Comparison of ENCODE assay signal across 12 cellular contexts in the genomic region with DNA sequence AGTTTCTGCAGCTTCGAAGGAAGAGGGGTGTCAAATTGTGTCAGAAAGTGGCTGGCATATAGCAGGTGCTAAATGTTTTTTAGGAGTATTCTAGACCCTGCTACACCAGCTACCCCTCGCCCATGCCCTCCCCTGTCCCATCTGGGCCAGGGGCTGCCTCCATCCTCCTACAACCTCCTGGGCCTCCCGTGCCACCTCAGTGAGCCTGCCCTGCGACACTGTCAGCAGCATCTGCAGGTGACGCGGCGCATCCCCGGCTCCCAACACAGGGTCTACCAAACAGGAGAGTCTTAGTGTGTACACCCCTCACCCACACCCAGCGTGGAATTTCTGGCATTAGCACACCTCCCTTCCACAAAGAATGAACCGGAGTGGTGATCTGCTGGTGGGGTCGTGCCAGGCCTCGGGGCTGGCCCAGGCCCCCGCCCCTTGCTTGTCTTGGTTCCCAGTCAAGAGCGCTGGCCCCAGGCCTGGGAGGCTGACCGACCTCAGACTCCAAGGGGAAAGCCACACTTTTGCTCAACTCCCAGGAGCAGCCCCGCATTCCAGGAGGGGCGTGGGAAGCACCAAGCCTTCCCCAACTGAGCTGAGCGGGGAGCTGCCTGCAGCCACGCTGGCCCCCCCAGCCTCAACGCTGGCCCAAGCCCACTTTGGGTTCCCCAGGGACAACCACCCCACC. TPM values are rescaled to one million over a fixed set of nuclear protein-coding genes. Genes with fewer than 3 reads are reported as not detected.
A peak's percentile ranks its signal among the peaks of the same experiment; 100 is the strongest.
DNase-seq lines count a peak whose midpoint lies in the region; ATAC-seq and TF ChIP-seq lines count a peak whose summit lies in the region.
"Had no signal": no experiment of that assay in that cellular context is flagged by ENCODE, and none has a peak within 500 bp of the region (broad histone marks: within the 10 kb centered on the region; RNA-seq: fewer than 3 reads in every experiment).

No MANE protein-coding gene starts in this region.

- peak overlapping the region; percentile 97 for H3K4me3 Mint-ChIP-seq in central memory CD8-positive, alpha-beta T cell
- H3K4me3 Mint-ChIP-seq in stimulated activated effector memory CD8-positive, alpha-beta T cell treated with anti-CD3 and anti-CD28 coated beads, Interleukin-12 subunit alpha, Interleukin-12 subunit beta, amount 100 ng/mL, for 72 hours = peak overlapping the region; percentile 88

- TF ChIP-seq RAD21 in liver (IDR thresholded peaks at IDR 0.05) = no peak

- H3K27ac ChIP-seq in liver (ENCODE audit: low read depth in 1 of 2, low read length in 2 of 2) = peak overlapping the region; percentile 52 to 53
- H3K27ac ChIP-seq: brain microvascular endothelial cell had no signal

- no peaks in the 10 kb centered on the region for H3K9me3 Mint-ChIP-seq in central memory CD8-positive, alpha-beta T cell
- H3K9me3 Mint-ChIP-seq in stimulated activated effector memory CD8-positive, alpha-beta T cell treated with anti-CD3 and anti-CD28 coated beads, Interleukin-12 subunit alpha, Interleukin-12 subunit beta, amount 100 ng/mL, for 72 hours = no peaks in the 10 kb centered on the region
- H3K9me3 Mint-ChIP-seq: stimulated activated naive B cell treated with anti-CD40 and anti-IgM and Interleukin-4, amounts not matched to agents 10 μg/mL and 1 μg/mL and 100 μg/mL, for 72 hours had no signal

- H3K27ac Mint-ChIP-seq in central memory CD8-positive, alpha-beta T cell (ENCODE audit: low read depth) = no peak overlapping the region
- peak overlapping the region; percentile 45 for H3K27ac Mint-ChIP-seq in stimulated activated effector memory CD8-positive, alpha-beta T cell treated with anti-CD3 and anti-CD28 coated beads, Interleukin-12 subunit alpha, Interleukin-12 subunit beta, amount 100 ng/mL, for 72 hours

- ATAC-seq in central memory CD8-positive, alpha-beta T cell (replicated peaks; ENCODE audit: extremely low read depth, poor library complexity, severe bottlenecking) = no peak
- no peak for ATAC-seq in stimulated activated effector memory CD8-positive, alpha-beta T cell treated with anti-CD3 and anti-CD28 coated beads, Interleukin-12 subunit alpha, Interleukin-12 subunit beta, amount 100 ng/mL, for 72 hours
- ATAC-seq in HG03571 (IDR thresholded peaks at IDR 0.05; ENCODE audit: unreplicated experiment) = no peak
- no peak for ATAC-seq in HG02623 (IDR thresholded peaks at IDR 0.05; ENCODE audit: unreplicated experiment)

- no peak for TF ChIP-seq CTCF in liver (IDR thresholded peaks at IDR 0.05; ENCODE audit: low read depth, low read length, missing input control)

- WGBS in liver = 80% methylated on average over 20 of the region's 20 CpGs

- peaks cover 7% of the 10 kb centered on the region for H3K27me3 Mint-ChIP-seq in central memory CD8-positive, alpha-beta T cell

- H3K4me1 Mint-ChIP-seq in central memory CD8-positive, alpha-beta T cell = peaks cover 16% of the 10 kb centered on the region
- peaks cover 19% of the 10 kb centered on the region for H3K4me1 Mint-ChIP-seq in stimulated activated effector memory CD8-positive, alpha-beta T cell treated with anti-CD3 and anti-CD28 coated beads, Interleukin-12 subunit alpha, Interleukin-12 subunit beta, amount 100 ng/mL, for 72 hours

- peaks cover 0 to 10% (median 6%) of the 10 kb centered on the region in 4 donors for H3K4me1 ChIP-seq in liver (ENCODE audit: control insufficient read depth in 4 of 4, insufficient read depth in 4 of 4, low read length in 3 of 4)

- no peaks in the 10 kb centered on the region for H3K36me3 ChIP-seq in liver (ENCODE audit: control insufficient read depth in 4 of 4, insufficient read depth in 3 of 4, low read depth in 1 of 4, low read length in 3 of 4)
- H3K36me3 ChIP-seq: brain microvascular endothelial cell had no signal

- no peak overlapping the region for H3K9ac ChIP-seq in liver (ENCODE audit: low read depth in 1 of 2, low read length in 2 of 2)

- no peaks in the 10 kb centered on the region for H3K9me3 ChIP-seq in liver (ENCODE audit: control insufficient read depth in 4 of 4, low read length in 3 of 4)

- no peaks in the 10 kb centered on the region for H3K27me3 ChIP-seq in liver (ENCODE audit: control insufficient read depth in 4 of 4, insufficient read depth in 4 of 4, low read length in 3 of 4)

- peaks cover 3% of the 10 kb centered on the region for H3K36me3 Mint-ChIP-seq in central memory CD8-positive, alpha-beta T cell (ENCODE audit: insufficient read depth)
- H3K36me3 Mint-ChIP-seq in stimulated activated effector memory CD8-positive, alpha-beta T cell treated with anti-CD3 and anti-CD28 coated beads, Interleukin-12 subunit alpha, Interleukin-12 subunit beta, amount 100 ng/mL, for 72 hours = no peaks in the 10 kb centered on the region
- H3K36me3 Mint-ChIP-seq: stimulated activated naive B cell treated with anti-CD40 and anti-IgM and Interleukin-4, amounts not matched to agents 10 μg/mL and 1 μg/mL and 100 μg/mL, for 72 hours had no signal

- peak; percentile 36 for DNase-seq in GM03348 (ENCODE audit: low spot score)
- DNase-seq in central memory CD8-positive, alpha-beta T cell (ENCODE audit: low spot score in 2 of 2) = no peak
- DNase-seq in stimulated activated effector memory CD8-positive, alpha-beta T cell treated with anti-CD3 and anti-CD28 coated beads, Interleukin-12 subunit alpha, Interleukin-12 subunit beta, amount 100 ng/mL, for 72 hours (ENCODE audit: low spot score in 2 of 2) = no peak
- DNase-seq in iPS-NIHi7 (ENCODE audit: extremely low spot score) = no peak
- no peak for DNase-seq in stimulated activated CD4-positive, alpha-beta T cell treated with anti-CD3 and anti-CD28 coated beads, Interleukin-2, amount 100 ng/mL, for 48 hours
- DNase-seq: brain microvascular endothelial cell; foreskin fibroblast; stimulated activated naive B cell treated with anti-CD40 and anti-IgM and Interleukin-4, amounts not matched to agents 10 μg/mL and 1 μg/mL and 100 μg/mL, for 72 hours; T-helper 9 cell had no signal

- no peak overlapping the region for H3K4me3 ChIP-seq in liver (ENCODE audit: low read depth in 1 of 3, low read length in 3 of 3)

TF ChIP-seq in liver, 16 proteins besides CTCF, POLR2A, EP300 and RAD21:
- TF ChIP-seq, protein P1, sequence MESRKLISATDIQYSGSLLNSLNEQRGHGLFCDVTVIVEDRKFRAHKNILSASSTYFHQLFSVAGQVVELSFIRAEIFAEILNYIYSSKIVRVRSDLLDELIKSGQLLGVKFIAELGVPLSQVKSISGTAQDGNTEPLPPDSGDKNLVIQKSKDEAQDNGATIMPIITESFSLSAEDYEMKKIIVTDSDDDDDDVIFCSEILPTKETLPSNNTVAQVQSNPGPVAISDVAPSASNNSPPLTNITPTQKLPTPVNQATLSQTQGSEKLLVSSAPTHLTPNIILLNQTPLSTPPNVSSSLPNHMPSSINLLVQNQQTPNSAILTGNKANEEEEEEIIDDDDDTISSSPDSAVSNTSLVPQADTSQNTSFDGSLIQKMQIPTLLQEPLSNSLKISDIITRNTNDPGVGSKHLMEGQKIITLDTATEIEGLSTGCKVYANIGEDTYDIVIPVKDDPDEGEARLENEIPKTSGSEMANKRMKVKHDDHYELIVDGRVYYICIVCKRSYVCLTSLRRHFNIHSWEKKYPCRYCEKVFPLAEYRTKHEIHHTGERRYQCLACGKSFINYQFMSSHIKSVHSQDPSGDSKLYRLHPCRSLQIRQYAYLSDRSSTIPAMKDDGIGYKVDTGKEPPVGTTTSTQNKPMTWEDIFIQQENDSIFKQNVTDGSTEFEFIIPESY (IDR thresholded peaks at IDR 0.05) = no peak
- TF ChIP-seq FOXA1 (IDR thresholded peaks at IDR 0.05) = no peak
- no peak for TF ChIP-seq EGR1 (IDR thresholded peaks at IDR 0.05; ENCODE audit: low read depth in 2 of 2)
- no peak for TF ChIP-seq YY1 (IDR thresholded peaks at IDR 0.05)
- no peak for TF ChIP-seq SP1 (IDR thresholded peaks at IDR 0.05)
- TF ChIP-seq HNF4G (IDR thresholded peaks at IDR 0.05) = no peak
- no peak for TF ChIP-seq HNF4A (conservative IDR thresholded peaks at IDR 0.05)
- no peak for TF ChIP-seq RXRA (IDR thresholded peaks at IDR 0.05)
- no peak for TF ChIP-seq GABPA (IDR thresholded peaks at IDR 0.05 in 1 of 2, conservative IDR thresholded peaks at IDR 0.05 in 1 of 2)
- TF ChIP-seq MAX (IDR thresholded peaks at IDR 0.05) = no peak
- no peak for TF ChIP-seq FOXA2 (IDR thresholded peaks at IDR 0.05)
- TF ChIP-seq, protein P2, sequence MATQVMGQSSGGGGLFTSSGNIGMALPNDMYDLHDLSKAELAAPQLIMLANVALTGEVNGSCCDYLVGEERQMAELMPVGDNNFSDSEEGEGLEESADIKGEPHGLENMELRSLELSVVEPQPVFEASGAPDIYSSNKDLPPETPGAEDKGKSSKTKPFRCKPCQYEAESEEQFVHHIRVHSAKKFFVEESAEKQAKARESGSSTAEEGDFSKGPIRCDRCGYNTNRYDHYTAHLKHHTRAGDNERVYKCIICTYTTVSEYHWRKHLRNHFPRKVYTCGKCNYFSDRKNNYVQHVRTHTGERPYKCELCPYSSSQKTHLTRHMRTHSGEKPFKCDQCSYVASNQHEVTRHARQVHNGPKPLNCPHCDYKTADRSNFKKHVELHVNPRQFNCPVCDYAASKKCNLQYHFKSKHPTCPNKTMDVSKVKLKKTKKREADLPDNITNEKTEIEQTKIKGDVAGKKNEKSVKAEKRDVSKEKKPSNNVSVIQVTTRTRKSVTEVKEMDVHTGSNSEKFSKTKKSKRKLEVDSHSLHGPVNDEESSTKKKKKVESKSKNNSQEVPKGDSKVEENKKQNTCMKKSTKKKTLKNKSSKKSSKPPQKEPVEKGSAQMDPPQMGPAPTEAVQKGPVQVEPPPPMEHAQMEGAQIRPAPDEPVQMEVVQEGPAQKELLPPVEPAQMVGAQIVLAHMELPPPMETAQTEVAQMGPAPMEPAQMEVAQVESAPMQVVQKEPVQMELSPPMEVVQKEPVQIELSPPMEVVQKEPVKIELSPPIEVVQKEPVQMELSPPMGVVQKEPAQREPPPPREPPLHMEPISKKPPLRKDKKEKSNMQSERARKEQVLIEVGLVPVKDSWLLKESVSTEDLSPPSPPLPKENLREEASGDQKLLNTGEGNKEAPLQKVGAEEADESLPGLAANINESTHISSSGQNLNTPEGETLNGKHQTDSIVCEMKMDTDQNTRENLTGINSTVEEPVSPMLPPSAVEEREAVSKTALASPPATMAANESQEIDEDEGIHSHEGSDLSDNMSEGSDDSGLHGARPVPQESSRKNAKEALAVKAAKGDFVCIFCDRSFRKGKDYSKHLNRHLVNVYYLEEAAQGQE (IDR thresholded peaks at IDR 0.05) = no peak
- no peak for TF ChIP-seq JUND (IDR thresholded peaks at IDR 0.05)
TF ChIP-seq in liver: peak in this region for 0.

RNA-seq across cellular contexts. Expression of gene NEURL1B, which starts 55.2 kb away (rescaled TPM):
- 10 to 100 TPM in 1 of 2 donors, 1 to 10 TPM in 1; 4.8 to 10.0 TPM for total RNA-seq in liver
- polyA plus RNA-seq in liver = 1 to 10 TPM; 1.5 to 6.3 TPM
